ENCODE assay signal across 9 cellular contexts in genomic region chr14:74921987-74922751, GRCh38. TPM values are rescaled to one million over a fixed set of nuclear protein-coding genes. Genes with fewer than 3 reads are reported as not detected.
A peak's percentile ranks its signal among the peaks of the same experiment; 100 is the strongest.
DNase-seq lines count a peak whose midpoint lies in the region; ATAC-seq and TF ChIP-seq lines count a peak whose summit lies in the region.
"Had no signal": no experiment of that assay in that cellular context is flagged by ENCODE, and none has a peak within 500 bp of the region (broad histone marks: within the 10 kb centered on the region; RNA-seq: fewer than 3 reads in every experiment).

No MANE protein-coding gene starts in this region.

- H3K9me3 ChIP-seq in liver (ENCODE audit: control insufficient read depth in 4 of 4, low read length in 3 of 4) (no peaks in the 10 kb centered on the region), suprapubic skin (no peaks in the 10 kb centered on the region)

- peaks cover 6% of the 10 kb centered on the region for H3K4me1 Mint-ChIP-seq in activated T-cell treated with anti-CD3 and anti-CD28 coated beads, Interleukin-2, amount 50 U/mL, for 4 hours (ENCODE audit: low read depth)

- H3K36me3 ChIP-seq in liver (ENCODE audit: control insufficient read depth in 4 of 4, insufficient read depth in 3 of 4, low read depth in 1 of 4, low read length in 3 of 4): no peaks in the 10 kb centered on the region
- H3K36me3 ChIP-seq in suprapubic skin: no peaks in the 10 kb centered on the region

- peaks cover 0 to 2% (median 0%) of the 10 kb centered on the region in 4 donors for H3K27me3 ChIP-seq in liver (ENCODE audit: control insufficient read depth in 4 of 4, insufficient read depth in 4 of 4, low read length in 3 of 4)
- H3K27me3 ChIP-seq in suprapubic skin: no peaks in the 10 kb centered on the region

- ATAC-seq in activated T-cell treated with anti-CD3 and anti-CD28 coated beads, Interleukin-2, amount 50 U/mL, for 4 hours: no peak
- no peak for ATAC-seq in esophagus mucosa

- no peak for TF ChIP-seq EP300 in suprapubic skin (IDR thresholded peaks at IDR 0.05)

- DNase-seq in activated T-cell treated with anti-CD3 and anti-CD28 coated beads, Interleukin-2, amount 50 U/mL, for 4 hours: no peak
- no peak for DNase-seq in activated T-cell treated with anti-CD3 and anti-CD28 coated beads, Interleukin-2, amount 50 U/mL, for 48 hours
- DNase-seq in suprapubic skin (ENCODE audit: low spot score in 2 of 2) (peak in 1 of 2 donors; percentile 58), CD1c-positive myeloid dendritic cell (ENCODE audit: extremely low spot score) (no peak), superior temporal gyrus (ENCODE audit: extremely low spot score) (no peak)

- H3K4me1 ChIP-seq in liver (ENCODE audit: control insufficient read depth in 4 of 4, insufficient read depth in 4 of 4, low read length in 3 of 4) (peaks cover 0 to 13% (median 3%) of the 10 kb centered on the region in 4 donors), suprapubic skin (peaks cover 34% of the 10 kb centered on the region)

- no peak for TF ChIP-seq POLR2A in suprapubic skin (IDR thresholded peaks at IDR 0.05)

- no peak for TF ChIP-seq RAD21 in liver (IDR thresholded peaks at IDR 0.05)

- WGBS in liver: 83% methylated on average over 19 of the region's 19 CpGs
- WGBS in suprapubic skin: 84% methylated on average over 19 of the region's 19 CpGs

- H3K27ac ChIP-seq in angular gyrus (ENCODE audit: low read depth, low read length): peak overlapping the region; percentile 66
- no peak overlapping the region for H3K27ac ChIP-seq in liver (ENCODE audit: low read depth in 1 of 2, low read length in 2 of 2)
- H3K27ac ChIP-seq in suprapubic skin: no peak overlapping the region

- no peak for TF ChIP-seq CTCF in liver (IDR thresholded peaks at IDR 0.05; ENCODE audit: low read depth, low read length, missing input control)
- no peak for TF ChIP-seq CTCF in suprapubic skin (IDR thresholded peaks at IDR 0.05)

- H3K4me3 ChIP-seq in liver (ENCODE audit: low read depth in 1 of 3, low read length in 3 of 3) (peak overlapping the region in 2 of 3 donors; percentile 67 to 77), suprapubic skin (peak overlapping the region; percentile 59)

- H3K9ac ChIP-seq in liver (ENCODE audit: low read depth in 1 of 2, low read length in 2 of 2): no peak overlapping the region

- H3K4me3 Mint-ChIP-seq in activated T-cell treated with anti-CD3 and anti-CD28 coated beads, Interleukin-2, amount 50 U/mL, for 4 hours: peak overlapping the region; percentile 78

- H3K36me3 Mint-ChIP-seq in activated T-cell treated with anti-CD3 and anti-CD28 coated beads, Interleukin-2, amount 50 U/mL, for 4 hours (ENCODE audit: insufficient read depth): no peaks in the 10 kb centered on the region

- peaks cover 6% of the 10 kb centered on the region for H3K27me3 Mint-ChIP-seq in activated T-cell treated with anti-CD3 and anti-CD28 coated beads, Interleukin-2, amount 50 U/mL, for 4 hours (ENCODE audit: low read depth)

- H3K9me3 Mint-ChIP-seq in activated T-cell treated with anti-CD3 and anti-CD28 coated beads, Interleukin-2, amount 50 U/mL, for 4 hours: no peaks in the 10 kb centered on the region

TF ChIP-seq in liver, 16 proteins besides CTCF, POLR2A, EP300 and RAD21:
- TF ChIP-seq FOXA1 (IDR thresholded peaks at IDR 0.05): no peak
- no peak for TF ChIP-seq TAF1 (conservative IDR thresholded peaks at IDR 0.05)
- no peak for TF ChIP-seq MAX (IDR thresholded peaks at IDR 0.05)
- TF ChIP-seq JUND (IDR thresholded peaks at IDR 0.05): no peak
- TF ChIP-seq, protein P1, sequence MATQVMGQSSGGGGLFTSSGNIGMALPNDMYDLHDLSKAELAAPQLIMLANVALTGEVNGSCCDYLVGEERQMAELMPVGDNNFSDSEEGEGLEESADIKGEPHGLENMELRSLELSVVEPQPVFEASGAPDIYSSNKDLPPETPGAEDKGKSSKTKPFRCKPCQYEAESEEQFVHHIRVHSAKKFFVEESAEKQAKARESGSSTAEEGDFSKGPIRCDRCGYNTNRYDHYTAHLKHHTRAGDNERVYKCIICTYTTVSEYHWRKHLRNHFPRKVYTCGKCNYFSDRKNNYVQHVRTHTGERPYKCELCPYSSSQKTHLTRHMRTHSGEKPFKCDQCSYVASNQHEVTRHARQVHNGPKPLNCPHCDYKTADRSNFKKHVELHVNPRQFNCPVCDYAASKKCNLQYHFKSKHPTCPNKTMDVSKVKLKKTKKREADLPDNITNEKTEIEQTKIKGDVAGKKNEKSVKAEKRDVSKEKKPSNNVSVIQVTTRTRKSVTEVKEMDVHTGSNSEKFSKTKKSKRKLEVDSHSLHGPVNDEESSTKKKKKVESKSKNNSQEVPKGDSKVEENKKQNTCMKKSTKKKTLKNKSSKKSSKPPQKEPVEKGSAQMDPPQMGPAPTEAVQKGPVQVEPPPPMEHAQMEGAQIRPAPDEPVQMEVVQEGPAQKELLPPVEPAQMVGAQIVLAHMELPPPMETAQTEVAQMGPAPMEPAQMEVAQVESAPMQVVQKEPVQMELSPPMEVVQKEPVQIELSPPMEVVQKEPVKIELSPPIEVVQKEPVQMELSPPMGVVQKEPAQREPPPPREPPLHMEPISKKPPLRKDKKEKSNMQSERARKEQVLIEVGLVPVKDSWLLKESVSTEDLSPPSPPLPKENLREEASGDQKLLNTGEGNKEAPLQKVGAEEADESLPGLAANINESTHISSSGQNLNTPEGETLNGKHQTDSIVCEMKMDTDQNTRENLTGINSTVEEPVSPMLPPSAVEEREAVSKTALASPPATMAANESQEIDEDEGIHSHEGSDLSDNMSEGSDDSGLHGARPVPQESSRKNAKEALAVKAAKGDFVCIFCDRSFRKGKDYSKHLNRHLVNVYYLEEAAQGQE (IDR thresholded peaks at IDR 0.05): no peak
- TF ChIP-seq, protein P2, sequence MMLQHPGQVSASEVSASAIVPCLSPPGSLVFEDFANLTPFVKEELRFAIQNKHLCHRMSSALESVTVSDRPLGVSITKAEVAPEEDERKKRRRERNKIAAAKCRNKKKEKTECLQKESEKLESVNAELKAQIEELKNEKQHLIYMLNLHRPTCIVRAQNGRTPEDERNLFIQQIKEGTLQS (IDR thresholded peaks at IDR 0.05): no peak
- TF ChIP-seq SP1 (IDR thresholded peaks at IDR 0.05): no peak
- no peak for TF ChIP-seq HNF4A (conservative IDR thresholded peaks at IDR 0.05)
- TF ChIP-seq, protein P3, sequence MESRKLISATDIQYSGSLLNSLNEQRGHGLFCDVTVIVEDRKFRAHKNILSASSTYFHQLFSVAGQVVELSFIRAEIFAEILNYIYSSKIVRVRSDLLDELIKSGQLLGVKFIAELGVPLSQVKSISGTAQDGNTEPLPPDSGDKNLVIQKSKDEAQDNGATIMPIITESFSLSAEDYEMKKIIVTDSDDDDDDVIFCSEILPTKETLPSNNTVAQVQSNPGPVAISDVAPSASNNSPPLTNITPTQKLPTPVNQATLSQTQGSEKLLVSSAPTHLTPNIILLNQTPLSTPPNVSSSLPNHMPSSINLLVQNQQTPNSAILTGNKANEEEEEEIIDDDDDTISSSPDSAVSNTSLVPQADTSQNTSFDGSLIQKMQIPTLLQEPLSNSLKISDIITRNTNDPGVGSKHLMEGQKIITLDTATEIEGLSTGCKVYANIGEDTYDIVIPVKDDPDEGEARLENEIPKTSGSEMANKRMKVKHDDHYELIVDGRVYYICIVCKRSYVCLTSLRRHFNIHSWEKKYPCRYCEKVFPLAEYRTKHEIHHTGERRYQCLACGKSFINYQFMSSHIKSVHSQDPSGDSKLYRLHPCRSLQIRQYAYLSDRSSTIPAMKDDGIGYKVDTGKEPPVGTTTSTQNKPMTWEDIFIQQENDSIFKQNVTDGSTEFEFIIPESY (IDR thresholded peaks at IDR 0.05): no peak
- TF ChIP-seq YY1 (IDR thresholded peaks at IDR 0.05): no peak
- no peak for TF ChIP-seq NR2F2 (IDR thresholded peaks at IDR 0.05)
- TF ChIP-seq HNF4G (IDR thresholded peaks at IDR 0.05): no peak
- no peak for TF ChIP-seq RXRA (IDR thresholded peaks at IDR 0.05)

RNA-seq across cellular contexts. Expression of gene RPS6KL1, which starts 0.9 kb away (rescaled TPM):
- 10 to 100 TPM; 13.2 to 20.7 (median 17.3) TPM for total RNA-seq in activated T-cell treated with anti-CD3 and anti-CD28 coated beads, Interleukin-2, amount 50 U/mL, for 4 hours
- total RNA-seq in liver: 1 to 10 TPM; 5.8 to 5.9 TPM
- 1 to 10 TPM; 1.1 to 1.9 TPM for polyA plus RNA-seq in liver
- 1 to 10 TPM in 3 of 4 donors, under 1 TPM in 1; 0.86 to 7.5 (median 1.8) TPM for total RNA-seq in suprapubic skin
- 1.7 TPM for total RNA-seq in esophagus mucosa

RNA-seq across cellular contexts. Expression of gene PGF, which starts 33.2 kb away (rescaled TPM):
- under 1 TPM; 0.18 to 0.38 (median 0.18) TPM for total RNA-seq in activated T-cell treated with anti-CD3 and anti-CD28 coated beads, Interleukin-2, amount 50 U/mL, for 4 hours
- total RNA-seq in liver: 1 to 10 TPM in 1 of 2 donors, under 1 TPM in 1; 0.61 to 4.5 TPM
- 1 to 10 TPM in 1 of 2 donors, under 1 TPM in 1; 0.90 to 2.8 TPM for polyA plus RNA-seq in liver
- 10 to 100 TPM in 1 of 4 donors, 1 to 10 TPM in 3; 3.5 to 10.5 (median 7.9) TPM for total RNA-seq in suprapubic skin
- 4.1 TPM for total RNA-seq in esophagus mucosa

RNA-seq across cellular contexts. Expression of gene DLST, which starts 40.5 kb away (rescaled TPM):
- total RNA-seq in activated T-cell treated with anti-CD3 and anti-CD28 coated beads, Interleukin-2, amount 50 U/mL, for 4 hours: 100 to 1,000 TPM; 104 to 107 (median 106) TPM
- total RNA-seq in liver (10 to 100 TPM; 41.0 to 58.0 TPM), suprapubic skin (100 to 1,000 TPM in 1 of 4 donors, 10 to 100 TPM in 3; 79.1 to 190 (median 97.2) TPM), esophagus mucosa (75.7 TPM)
- polyA plus RNA-seq in liver: 10 to 100 TPM; 10.7 to 69.3 TPM

RNA-seq across cellular contexts. Expression of gene PROX2, which starts 46.2 kb away (rescaled TPM):
- under 1 TPM in 2 of 3 donors, not detected in 1; 0.13 to 0.35 TPM for total RNA-seq in activated T-cell treated with anti-CD3 and anti-CD28 coated beads, Interleukin-2, amount 50 U/mL, for 4 hours
- total RNA-seq in liver (not detected), suprapubic skin (under 1 TPM in 3 of 4 donors, not detected in 1; 0.10 to 0.97 (median 0.11) TPM), esophagus mucosa (not detected)
- polyA plus RNA-seq in liver: under 1 TPM in 1 of 2 donors, not detected in 1; 0.06 TPM
- polyA plus RNA-seq: BJ had no signal
